ENCODE assay signal across 6 cellular contexts in genomic region chr16:70147853-70148252, GRCh38. TPM values are rescaled to one million over a fixed set of nuclear protein-coding genes. Genes with fewer than 3 reads are reported as not detected.
DNase-seq lines count a peak whose midpoint lies in the region; FAIRE-seq and TF ChIP-seq lines count a peak whose summit lies in the region.
"Not testable (repeated sequence)": the region's sequence is repeated elsewhere in the genome, so short reads cannot be mapped to it uniquely, and the experiment has no call there.
"Had no signal": no experiment of that assay in that cellular context is flagged by ENCODE, and none has a peak within 500 bp of the region (broad histone marks: within the 10 kb centered on the region; RNA-seq: fewer than 3 reads in every experiment).

No MANE protein-coding gene starts in this region.

- not testable (repeated sequence) for H3K27me3 ChIP-seq in spleen (replicated peaks in 1 of 7)

- not testable (repeated sequence) for TF ChIP-seq CTCF in spleen (IDR thresholded peaks at IDR 0.05 in 8 of 11, conservative IDR thresholded peaks at IDR 0.05 in 3 of 11)

- FAIRE-seq in HTR-8/SVneo (lab: Jason Lieb, UNC): peak; percentile 83

- intact Hi-C loops in posterior vena cava (cut with DNase I); spleen (cut with DNase I; ENCODE audit: low total_unique reads): not testable (repeated sequence)

- not testable (repeated sequence) for TF ChIP-seq POLR2A in spleen (IDR thresholded peaks at IDR 0.05)

- peaks cover 35 to 89% (median 77%) of the 10 kb centered on the region in 6 donors for H3K36me3 ChIP-seq in spleen

- H3K4me3 ChIP-seq in spleen: not testable (repeated sequence)

- H3K9me3 ChIP-seq in spleen: not testable (repeated sequence)

- WGBS in spleen, 5 donors: 83 to 88% (median 84%) methylated on average over 3 to 11 of the region's 11 CpGs

- not testable (repeated sequence) for DNase-seq in HTR-8/SVneo (ENCODE audit: insufficient read length, low spot score)
- DNase-seq in mesenteric fat pad (ENCODE audit: low spot score): peak; percentile 88
- peak; percentile 73 for DNase-seq in posterior vena cava (ENCODE audit: low spot score)
- peak; percentile 34 for DNase-seq in spleen

- not testable (repeated sequence) for H3K27ac ChIP-seq in spleen

- not testable (repeated sequence) for H3K4me1 ChIP-seq in spleen

RNA-seq across cellular contexts. Expression of gene CLEC18C, which starts 25.7 kb away (rescaled TPM):
- total RNA-seq in mesenteric fat pad (not detected), posterior vena cava (under 1 TPM in 1 of 2 donors, not detected in 1; 0.28 TPM), spleen (1 to 10 TPM in 1 of 7 donors, under 1 TPM in 4, not detected in 2; 0.28 to 1.2 (median 0.60) TPM)
- polyA plus RNA-seq in spleen: under 1 TPM; 0.09 to 0.42 (median 0.11) TPM
- total RNA-seq: CD4-positive, alpha-beta T cell had no signal
- polyA plus RNA-seq: AG04450 had no signal

RNA-seq across cellular contexts. Expression of gene PDPR, which starts 33.7 kb away (rescaled TPM):
- total RNA-seq in mesenteric fat pad (33.5 TPM), posterior vena cava (10 to 100 TPM; 26.0 to 28.8 TPM), spleen (10 to 100 TPM; 25.3 to 48.4 (median 33.5) TPM)
- polyA plus RNA-seq in spleen: 1 to 10 TPM; 4.6 to 9.4 (median 6.4) TPM
